In genomic region chr1:7783826-7784491, GRCh38 we compare ENCODE assay signal across 8 cellular contexts. TPM values are rescaled to one million over a fixed set of nuclear protein-coding genes. Genes with fewer than 3 reads are reported as not detected.
DNase-seq lines count a peak whose midpoint lies in the region; ATAC-seq, FAIRE-seq and TF ChIP-seq lines count a peak whose summit lies in the region.

TSS of gene PER3 (plus strand) at chr1:7784291. CDS start at chr1:7784878, 587 bp downstream.

- intact Hi-C loops in stomach (cut with DNase I; ENCODE audit: low total_unique reads) = no loop called here

- H3K9me3 Mint-ChIP-seq in neural progenitor cell = peaks cover 3% of the 10 kb centered on the region

- peaks cover 39% of the 10 kb centered on the region for H3K36me3 Mint-ChIP-seq in neural progenitor cell

- H3K9ac ChIP-seq in Loucy (ENCODE audit: low read depth, low read length, poor library complexity, severe bottlenecking) (no peak within 1 kb of the TSS), neural progenitor cell (no peak within 1 kb of the TSS)

- no peaks in the 10 kb centered on the region for H3K9me2 ChIP-seq in Loucy (replicated peaks; ENCODE audit: low read depth, low read length)

- H3K4me2 ChIP-seq in Loucy (ENCODE audit: low read depth, low read length, poor library complexity, severe bottlenecking) (peak within 1 kb of the TSS; percentile 56), neural progenitor cell (peak within 1 kb of the TSS; percentile 69)

- H3K4me1 ChIP-seq in Loucy (ENCODE audit: insufficient read depth, low read length, poor library complexity, severe bottlenecking) = no peaks in the 10 kb centered on the region
- H3K4me1 ChIP-seq in foreskin keratinocyte = no peaks in the 10 kb centered on the region
- no peaks in the 10 kb centered on the region for H3K4me1 ChIP-seq in neural progenitor cell
- peaks cover 26 to 70% (median 47%) of the 10 kb centered on the region in 4 donors for H3K4me1 ChIP-seq in stomach

- peaks cover 18% of the 10 kb centered on the region; the same call in 1 of the 2 replicates for H3K36me3 ChIP-seq in Loucy (ENCODE audit: insufficient read depth, low read length)
- peaks cover 3% of the 10 kb centered on the region for H3K36me3 ChIP-seq in neural progenitor cell
- peaks cover under 1 to 44% (median 38%) of the 10 kb centered on the region in 4 donors for H3K36me3 ChIP-seq in stomach

- H3F3A ChIP-seq in Loucy (ENCODE audit: low read depth) = no peaks in the 10 kb centered on the region
- peaks cover 33% of the 10 kb centered on the region for H3F3A ChIP-seq in neural progenitor cell (ENCODE audit: low read depth)

- ATAC-seq in foreskin keratinocyte = peak; percentile 97

- no peak for FAIRE-seq in H54 (lab: Jason Lieb, UNC)

- H4K20me1 ChIP-seq in Loucy (ENCODE audit: insufficient read depth, low read length, poor library complexity, severe bottlenecking) (no peaks in the 10 kb centered on the region), neural progenitor cell (ENCODE audit: low read depth) (no peaks in the 10 kb centered on the region)

- H3K27me3 Mint-ChIP-seq in neural progenitor cell (ENCODE audit: insufficient read depth, low read depth) = peaks cover 2% of the 10 kb centered on the region

- TF ChIP-seq EP300 in stomach (IDR thresholded peaks at IDR 0.05) = no peak

- H3K4me3 ChIP-seq in Loucy (ENCODE audit: low read length, poor library complexity, severe bottlenecking) (peak within 1 kb of the TSS; percentile 63), neural progenitor cell (peak within 1 kb of the TSS; percentile 45), stomach (peak within 1 kb of the TSS; percentile 56 to 69 (median 63))

- H3K79me2 ChIP-seq in Loucy (ENCODE audit: insufficient read depth, low read length) = no peaks in the 10 kb centered on the region
- no peaks in the 10 kb centered on the region for H3K79me2 ChIP-seq in neural progenitor cell (ENCODE audit: low read depth)

- 0 to 3% (median 1%) methylated on average over 41 to 89 of the region's 90 CpGs; no CpG with 5 or more reads in 1 of the 5 donors for WGBS in stomach, 5 donors

- H3K4me3 Mint-ChIP-seq in neural progenitor cell = peak within 1 kb of the TSS; percentile 84

- H3K27ac Mint-ChIP-seq in neural progenitor cell = peak within 1 kb of the TSS; percentile 46

- TF ChIP-seq CTCF in Loucy (conservative IDR thresholded peaks at IDR 0.05; ENCODE audit: low read length) = no peak
- peak; percentile 1 for TF ChIP-seq CTCF in foreskin keratinocyte (conservative IDR thresholded peaks at IDR 0.05)
- TF ChIP-seq CTCF in neural progenitor cell (IDR thresholded peaks at IDR 0.05) = no peak
- TF ChIP-seq CTCF in stomach (IDR thresholded peaks at IDR 0.05) = no peak

- H3K27me3 ChIP-seq in Loucy (ENCODE audit: insufficient read depth, low read length, poor library complexity, severe bottlenecking) (no peaks in the 10 kb centered on the region), foreskin keratinocyte (no peaks in the 10 kb centered on the region), neural progenitor cell (peaks cover 11% of the 10 kb centered on the region), stomach (no peaks in the 10 kb centered on the region)

- H3K9me3 ChIP-seq in Loucy (ENCODE audit: insufficient read depth, low read depth, low read length) (no peaks in the 10 kb centered on the region), neural progenitor cell (ENCODE audit: low read depth) (peaks cover 4% of the 10 kb centered on the region), stomach (no peaks in the 10 kb centered on the region)

- peaks cover 13% of the 10 kb centered on the region for H3K4me1 Mint-ChIP-seq in neural progenitor cell

- TF ChIP-seq POLR2A in H54 (IDR thresholded peaks at IDR 0.05; ENCODE audit: low read depth, low read length) (no peak), stomach (IDR thresholded peaks at IDR 0.05) (no peak)

- DNase-seq in ELR (ENCODE audit: low read depth) (peak; percentile 92), H54 (ENCODE audit: insufficient read length, low spot score) (peak; percentile 82), SHP77 treated with DMSO at 0.1 percent for 48 hours (lab: John Stamatoyannopoulos, UW) (peak; percentile 76), foreskin keratinocyte (peak; percentile 87 to 92), neural progenitor cell (ENCODE audit: low spot score) (peak; percentile 99), stomach (peak; percentile 99)
- peak; percentile 78 to 94 (median 92) for DNase-seq in activated naive CD4-positive, alpha-beta T cell (lab: John Stamatoyannopoulos, UW)

- H3K27ac ChIP-seq in foreskin keratinocyte = peak within 1 kb of the TSS; percentile 82
- H3K27ac ChIP-seq in neural progenitor cell = peak within 1 kb of the TSS; percentile 16
- peak within 1 kb of the TSS; percentile 89 to 99 (median 91) for H3K27ac ChIP-seq in stomach

- peak within 1 kb of the TSS; percentile 77; the same call in 1 of the 2 replicates for H2AFZ ChIP-seq in Loucy (ENCODE audit: low read length)
- H2AFZ ChIP-seq in neural progenitor cell (replicated peaks) = no peak within 1 kb of the TSS

RNA-seq across cellular contexts. Expression of gene PER3, which starts in this region (rescaled TPM):
- total RNA-seq in foreskin keratinocyte (6.9 and 9.9 TPM in 2 replicates), neural progenitor cell (ENCODE audit: low replicate concordance) (3.6 and 6.1 TPM in 2 replicates), stomach (10 to 100 TPM in 4 of 5 donors, 1 to 10 TPM in 1; 3.8 to 55.8 (median 24.5) TPM)
- polyA plus RNA-seq in foreskin keratinocyte (1.2 and 2.5 TPM in 2 replicates), stomach (1 to 10 TPM; 3.2 to 9.3 (median 7.9) TPM)

Comparison
In these comparisons a context has a peak if more than half of its experiments do, and no peak if none do; other contexts are left out.
1. Peak in every context shown above with its lines: DNase-seq, ATAC-seq, H3K4me3 ChIP-seq and H3K27ac ChIP-seq.
2. H3K27ac ChIP-seq: peak in every context shown above with its lines; median percentile 91 in stomach; 82 in foreskin keratinocyte; 16 in neural progenitor cell.